In the genomic region with DNA sequence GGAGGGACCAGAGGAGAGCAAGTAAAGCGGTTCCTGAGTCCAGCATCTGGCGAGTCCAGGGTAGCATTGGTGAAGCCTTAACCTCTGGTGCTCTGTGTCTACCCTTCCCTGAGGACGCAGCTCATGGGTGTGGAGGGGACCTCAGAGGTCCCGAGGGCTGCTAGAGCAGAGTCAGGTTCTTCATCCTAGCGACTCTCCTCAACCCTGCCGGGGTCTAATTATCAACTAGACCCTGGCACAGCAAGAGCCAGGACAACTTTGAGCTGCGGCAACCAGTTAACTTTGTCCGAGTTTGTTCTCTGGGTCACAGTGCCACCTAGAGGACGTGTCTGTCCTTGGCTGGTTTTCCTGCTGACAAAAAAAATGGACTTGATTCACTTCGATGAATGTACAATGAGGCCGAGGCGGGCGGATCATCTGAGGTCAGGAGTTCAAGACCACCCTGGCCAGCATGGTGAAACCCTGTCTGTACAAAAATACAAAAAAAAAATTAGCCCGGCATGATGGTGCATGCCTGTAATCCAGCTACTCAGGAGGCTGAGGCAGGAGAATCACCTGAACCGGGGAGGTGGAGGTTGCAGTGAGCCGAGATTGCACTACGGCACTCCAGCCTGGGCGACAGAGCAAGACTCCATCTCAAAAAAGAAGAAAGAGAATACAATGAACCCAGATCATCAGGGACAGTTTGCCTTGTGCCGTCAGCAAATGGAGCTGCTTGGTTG, we compare ENCODE assay signal across 8 cellular contexts. TPM values are rescaled to one million over a fixed set of nuclear protein-coding genes. Genes with fewer than 3 reads are reported as not detected.
DNase-seq lines count a peak whose midpoint lies in the region; ATAC-seq and TF ChIP-seq lines count a peak whose summit lies in the region.

No MANE protein-coding gene starts in this region.

- peak; percentile 19 to 23 for ATAC-seq in activated T-cell treated with anti-CD3 and anti-CD28 coated beads, Interleukin-2, amount 50 U/mL, for 72 hours (replicated peaks in 1 of 2)
- peak; percentile 64 for ATAC-seq in naive thymus-derived CD4-positive, alpha-beta T cell
- ATAC-seq in GM21717 (IDR thresholded peaks at IDR 0.05; ENCODE audit: unreplicated experiment): no peak

- intact Hi-C loops in esophagus squamous epithelium (cut with DNase I): loop anchor here (5.0 kb wide), 1 partner anchor 123 kb away; no protein-coding TSS in a partner anchor
- intact Hi-C loops in naive thymus-derived CD4-positive, alpha-beta T cell (cut with micrococcal nuclease): loop anchor here in 1 of 2 donors (1.0 to 2.0 kb wide), 3 partner anchors 123 to 344 kb away; no protein-coding TSS in a partner anchor

- peak overlapping the region; percentile 76 to 81 for H3K4me3 Mint-ChIP-seq in activated T-cell treated with anti-CD3 and anti-CD28 coated beads, Interleukin-2, amount 50 U/mL, for 72 hours
- peak overlapping the region in 6 of 10 donors; percentile 13 to 84 (median 72) for H3K4me3 Mint-ChIP-seq in naive thymus-derived CD4-positive, alpha-beta T cell

- H3K4me1 Mint-ChIP-seq in activated T-cell treated with anti-CD3 and anti-CD28 coated beads, Interleukin-2, amount 50 U/mL, for 72 hours (ENCODE audit: low read depth): peaks cover 46% of the 10 kb centered on the region
- peaks cover 26 to 56% (median 50%) of the 10 kb centered on the region in 7 donors for H3K4me1 Mint-ChIP-seq in naive thymus-derived CD4-positive, alpha-beta T cell

- peak; percentile 77 for DNase-seq in DMS53 (lab: John Stamatoyannopoulos, UW)
- peak; percentile 83 for DNase-seq in Jurkat, Clone E6-1 (ENCODE audit: low read depth, low spot score)
- DNase-seq in Peyer's patch: peak; percentile 75 to 92 (median 81)
- peak; percentile 83 for DNase-seq in activated T-cell treated with anti-CD3 and anti-CD28 coated beads, Interleukin-2, amount 50 U/mL, for 72 hours
- no peak for DNase-seq in esophagus squamous epithelium (lab: John Stamatoyannopoulos, UW)
- peak; percentile 59 to 83 (median 77) for DNase-seq in naive thymus-derived CD4-positive, alpha-beta T cell
- DNase-seq in stimulated activated CD8-positive, alpha-beta memory T cell treated with anti-CD3 and anti-CD28 coated beads, Interleukin-7, amount 100 ng/mL, for 4 hours (ENCODE audit: low read depth in 2 of 2): peak; percentile 58 to 69

- peak overlapping the region; percentile 100 for H3K27ac Mint-ChIP-seq in activated T-cell treated with anti-CD3 and anti-CD28 coated beads, Interleukin-2, amount 50 U/mL, for 72 hours
- H3K27ac Mint-ChIP-seq in naive thymus-derived CD4-positive, alpha-beta T cell: peak overlapping the region; percentile 96 to 99 (median 99)

- H3K36me3 ChIP-seq in Peyer's patch (peaks cover 0 to 36% (median 0%) of the 10 kb centered on the region in 3 donors), esophagus squamous epithelium (peaks cover 9 to 52% (median 28%) of the 10 kb centered on the region in 3 donors)
- H3K36me3 ChIP-seq in naive thymus-derived CD4-positive, alpha-beta T cell (ENCODE audit: control insufficient read depth in 2 of 3, insufficient read depth in 3 of 3, low read length in 3 of 3): peaks cover 7 to 31% (median 14%) of the 10 kb centered on the region in 3 experiments

- CTCF ChIA-PET in naive thymus-derived CD4-positive, alpha-beta T cell (lab: Charles Lee): interaction anchor here (0.5 to 4.0 kb wide), 32 partner anchors 15 to 350 kb away, joined by 3 to 94 read pairs (median 4); a partner anchor contains a TSS

- H3K27ac ChIP-seq in Peyer's patch (peak overlapping the region; percentile 70 to 88 (median 76)), esophagus squamous epithelium (peak overlapping the region; percentile 62 to 87 (median 73))
- H3K27ac ChIP-seq in naive thymus-derived CD4-positive, alpha-beta T cell (ENCODE audit: low read depth, low read length): peak overlapping the region; percentile 81

- peaks cover 4 to 14% of the 10 kb centered on the region in 2 donors for H3K36me3 Mint-ChIP-seq in activated T-cell treated with anti-CD3 and anti-CD28 coated beads, Interleukin-2, amount 50 U/mL, for 72 hours (ENCODE audit: insufficient read depth in 2 of 2)
- H3K36me3 Mint-ChIP-seq in naive thymus-derived CD4-positive, alpha-beta T cell: peaks cover 0 to 16% (median 3%) of the 10 kb centered on the region in 5 donors

- 34 to 35% methylated on average over 14 of the region's 19 CpGs for WGBS in esophagus squamous epithelium, 2 donors

- TF ChIP-seq POLR2A in Peyer's patch (IDR thresholded peaks at IDR 0.05): no peak
- TF ChIP-seq POLR2A in esophagus squamous epithelium (IDR thresholded peaks at IDR 0.05): no peak

- no peaks in the 10 kb centered on the region for H3K27me3 Mint-ChIP-seq in activated T-cell treated with anti-CD3 and anti-CD28 coated beads, Interleukin-2, amount 50 U/mL, for 72 hours (ENCODE audit: low read depth)
- H3K27me3 Mint-ChIP-seq in naive thymus-derived CD4-positive, alpha-beta T cell: no peaks in the 10 kb centered on the region

- H3K9me3 ChIP-seq in Peyer's patch (no peaks in the 10 kb centered on the region), esophagus squamous epithelium (no peaks in the 10 kb centered on the region)
- H3K9me3 ChIP-seq in naive thymus-derived CD4-positive, alpha-beta T cell (ENCODE audit: control insufficient read depth in 2 of 3, low read length in 3 of 3): no peaks in the 10 kb centered on the region

- POLR2A ChIA-PET in naive thymus-derived CD4-positive, alpha-beta T cell (lab: Charles Lee): interaction anchor here (0.6 to 6.4 kb wide), 17 partner anchors 19 to 571 kb away, joined by 3 to 101 read pairs (median 4); a partner anchor contains a TSS

- TF ChIP-seq CTCF in Peyer's patch (IDR thresholded peaks at IDR 0.05): peak; percentile 84 to 94 (median 90)
- peak; percentile 77 to 93 (median 82) for TF ChIP-seq CTCF in esophagus squamous epithelium (IDR thresholded peaks at IDR 0.05)

- H3K4me3 ChIP-seq in Jurkat, Clone E6-1 (ENCODE audit: low read length): no peak overlapping the region
- H3K4me3 ChIP-seq in Peyer's patch (no peak overlapping the region), esophagus squamous epithelium (peak overlapping the region in 1 of 4 donors; percentile 16)
- peak overlapping the region; percentile 31 for H3K4me3 ChIP-seq in naive thymus-derived CD4-positive, alpha-beta T cell (ENCODE audit: low read length)

- H3K27me3 ChIP-seq in Peyer's patch (no peaks in the 10 kb centered on the region), esophagus squamous epithelium (no peaks in the 10 kb centered on the region)
- H3K27me3 ChIP-seq in naive thymus-derived CD4-positive, alpha-beta T cell (ENCODE audit: control insufficient read depth in 2 of 2, insufficient read depth in 2 of 2, low read length in 2 of 2): no peaks in the 10 kb centered on the region

- peaks cover 16 to 44% (median 23%) of the 10 kb centered on the region in 4 donors for H3K4me1 ChIP-seq in Peyer's patch
- peaks cover 37 to 56% (median 43%) of the 10 kb centered on the region in 3 donors for H3K4me1 ChIP-seq in esophagus squamous epithelium
- H3K4me1 ChIP-seq in naive thymus-derived CD4-positive, alpha-beta T cell (ENCODE audit: control insufficient read depth in 2 of 2, insufficient read depth in 2 of 2, low read length in 2 of 2): peaks cover 33 to 44% of the 10 kb centered on the region in 2 donors

- H3K9me3 Mint-ChIP-seq in activated T-cell treated with anti-CD3 and anti-CD28 coated beads, Interleukin-2, amount 50 U/mL, for 72 hours: no peaks in the 10 kb centered on the region
- H3K9me3 Mint-ChIP-seq in naive thymus-derived CD4-positive, alpha-beta T cell: no peaks in the 10 kb centered on the region

RNA-seq across cellular contexts. Expression of a gene that starts 24.9 kb away (rescaled TPM):
- polyA plus RNA-seq in Jurkat, Clone E6-1 (2012; ENCODE audit: insufficient read depth, insufficient read length): 5.2 TPM
- total RNA-seq in Peyer's patch (10 to 100 TPM in 2 of 4 donors, 1 to 10 TPM in 2; 3.0 to 14.0 (median 10.0) TPM), esophagus squamous epithelium (1 to 10 TPM in 1 of 4 donors, under 1 TPM in 3; 0.57 to 1.7 (median 0.89) TPM)
- total RNA-seq in activated T-cell treated with anti-CD3 and anti-CD28 coated beads, Interleukin-2, amount 50 U/mL, for 72 hours: 1 to 10 TPM; 5.0 to 5.6 TPM
- total RNA-seq in naive thymus-derived CD4-positive, alpha-beta T cell: 10 to 100 TPM in 1 of 5 experiments, 1 to 10 TPM in 4; 3.3 to 11.3 (median 5.2) TPM
- 1 to 10 TPM; 1.4 to 4.2 TPM for polyA plus RNA-seq in naive thymus-derived CD4-positive, alpha-beta T cell

RNA-seq across cellular contexts. Expression of a gene that starts 25.6 kb away (rescaled TPM):
- polyA plus RNA-seq in Jurkat, Clone E6-1 (2012; ENCODE audit: insufficient read depth, insufficient read length): 667 TPM
- total RNA-seq in Peyer's patch (100 to 1,000 TPM in 3 of 4 donors, 10 to 100 TPM in 1; 40.7 to 188 (median 126) TPM), esophagus squamous epithelium (10 to 100 TPM; 44.6 to 88.7 (median 56.0) TPM)
- total RNA-seq in activated T-cell treated with anti-CD3 and anti-CD28 coated beads, Interleukin-2, amount 50 U/mL, for 72 hours: 100 to 1,000 TPM; 229 to 263 TPM
- total RNA-seq in naive thymus-derived CD4-positive, alpha-beta T cell: 100 to 1,000 TPM; 172 to 362 (median 176) TPM
- polyA plus RNA-seq in naive thymus-derived CD4-positive, alpha-beta T cell: 100 to 1,000 TPM; 363 to 380 TPM

RNA-seq across cellular contexts. Expression of a gene that starts 38.3 kb away (rescaled TPM):
- 4.4 TPM for polyA plus RNA-seq in Jurkat, Clone E6-1 (2012; ENCODE audit: insufficient read depth, insufficient read length)
- total RNA-seq in Peyer's patch (1 to 10 TPM; 4.4 to 9.9 (median 5.6) TPM), esophagus squamous epithelium (under 1 TPM; 0.08 to 0.57 (median 0.15) TPM)
- total RNA-seq in activated T-cell treated with anti-CD3 and anti-CD28 coated beads, Interleukin-2, amount 50 U/mL, for 72 hours: 10 to 100 TPM; 18.2 to 21.3 TPM
- total RNA-seq in naive thymus-derived CD4-positive, alpha-beta T cell: 10 to 100 TPM in 3 of 5 experiments, 1 to 10 TPM in 2; 3.3 to 18.2 (median 12.7) TPM
- polyA plus RNA-seq in naive thymus-derived CD4-positive, alpha-beta T cell: under 1 TPM in 1 of 2 donors, not detected in 1; 0.68 TPM

RNA-seq across cellular contexts. Expression of a gene that starts 47.7 kb away (rescaled TPM):
- not detected for polyA plus RNA-seq in Jurkat, Clone E6-1 (2012; ENCODE audit: insufficient read depth, insufficient read length)
- total RNA-seq in Peyer's patch: not detected
- total RNA-seq in activated T-cell treated with anti-CD3 and anti-CD28 coated beads, Interleukin-2, amount 50 U/mL, for 72 hours: under 1 TPM; 0.44 to 0.86 TPM
- total RNA-seq in esophagus squamous epithelium: under 1 TPM in 1 of 4 donors, not detected in 3; under 0.01 TPM
- under 1 TPM in 4 of 5 experiments, not detected in 1; 0.32 to 0.53 (median 0.49) TPM for total RNA-seq in naive thymus-derived CD4-positive, alpha-beta T cell
- polyA plus RNA-seq in naive thymus-derived CD4-positive, alpha-beta T cell: under 1 TPM; 0.27 to 0.69 TPM
